ENCODE assay signal across 1 cellular context in the genomic region with DNA sequence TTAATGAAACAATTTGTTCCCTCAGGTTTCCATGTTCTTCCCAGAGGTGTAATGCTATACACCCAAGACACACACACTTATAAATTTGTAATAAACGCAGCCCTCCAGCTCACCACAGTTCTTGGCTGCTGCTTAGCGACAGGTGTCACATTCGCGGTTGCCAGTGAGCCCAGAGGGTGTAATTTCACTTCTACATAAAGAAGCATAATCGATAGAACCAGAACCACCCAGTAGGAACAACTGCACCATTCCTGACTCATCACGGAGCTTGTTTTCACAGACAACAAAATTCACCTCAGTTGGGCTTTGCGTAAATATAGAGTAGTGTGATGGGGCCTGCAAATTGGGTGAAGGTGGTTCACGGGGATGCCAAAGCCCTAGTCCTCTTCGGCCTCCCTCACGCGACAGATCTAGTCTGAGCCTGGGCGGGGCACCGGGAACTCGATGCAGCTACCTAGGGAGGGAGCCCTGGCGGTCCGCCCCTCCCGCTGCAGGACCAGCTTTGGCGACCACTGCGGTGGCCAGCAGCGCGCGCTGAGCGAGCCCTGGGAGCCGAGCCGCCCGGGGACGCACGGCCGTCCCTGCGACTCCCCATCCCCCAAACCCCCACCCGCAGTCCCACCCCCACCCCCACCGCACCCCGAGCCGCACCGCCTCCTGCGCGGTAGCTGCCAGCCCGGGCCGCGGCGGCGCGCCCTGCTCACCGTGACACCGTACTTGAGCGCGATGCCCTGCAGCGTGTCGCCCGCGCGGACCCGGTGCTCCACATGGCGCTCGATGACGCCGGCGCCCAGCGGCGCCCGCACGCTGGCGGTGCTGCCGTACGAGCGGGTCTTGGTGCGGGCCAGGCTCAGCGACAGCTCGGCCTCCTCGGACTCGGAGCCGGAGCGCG.
A peak's percentile ranks its signal among the peaks of the same experiment; 100 is the strongest.
TF ChIP-seq lines count a peak whose summit lies in the region.

No MANE protein-coding gene starts in this region.

TF ChIP-seq in WTC11, 78 proteins besides CTCF, POLR2A, EP300 and RAD21 (continued from another document and continues in another):
- TF ChIP-seq, protein P1, sequence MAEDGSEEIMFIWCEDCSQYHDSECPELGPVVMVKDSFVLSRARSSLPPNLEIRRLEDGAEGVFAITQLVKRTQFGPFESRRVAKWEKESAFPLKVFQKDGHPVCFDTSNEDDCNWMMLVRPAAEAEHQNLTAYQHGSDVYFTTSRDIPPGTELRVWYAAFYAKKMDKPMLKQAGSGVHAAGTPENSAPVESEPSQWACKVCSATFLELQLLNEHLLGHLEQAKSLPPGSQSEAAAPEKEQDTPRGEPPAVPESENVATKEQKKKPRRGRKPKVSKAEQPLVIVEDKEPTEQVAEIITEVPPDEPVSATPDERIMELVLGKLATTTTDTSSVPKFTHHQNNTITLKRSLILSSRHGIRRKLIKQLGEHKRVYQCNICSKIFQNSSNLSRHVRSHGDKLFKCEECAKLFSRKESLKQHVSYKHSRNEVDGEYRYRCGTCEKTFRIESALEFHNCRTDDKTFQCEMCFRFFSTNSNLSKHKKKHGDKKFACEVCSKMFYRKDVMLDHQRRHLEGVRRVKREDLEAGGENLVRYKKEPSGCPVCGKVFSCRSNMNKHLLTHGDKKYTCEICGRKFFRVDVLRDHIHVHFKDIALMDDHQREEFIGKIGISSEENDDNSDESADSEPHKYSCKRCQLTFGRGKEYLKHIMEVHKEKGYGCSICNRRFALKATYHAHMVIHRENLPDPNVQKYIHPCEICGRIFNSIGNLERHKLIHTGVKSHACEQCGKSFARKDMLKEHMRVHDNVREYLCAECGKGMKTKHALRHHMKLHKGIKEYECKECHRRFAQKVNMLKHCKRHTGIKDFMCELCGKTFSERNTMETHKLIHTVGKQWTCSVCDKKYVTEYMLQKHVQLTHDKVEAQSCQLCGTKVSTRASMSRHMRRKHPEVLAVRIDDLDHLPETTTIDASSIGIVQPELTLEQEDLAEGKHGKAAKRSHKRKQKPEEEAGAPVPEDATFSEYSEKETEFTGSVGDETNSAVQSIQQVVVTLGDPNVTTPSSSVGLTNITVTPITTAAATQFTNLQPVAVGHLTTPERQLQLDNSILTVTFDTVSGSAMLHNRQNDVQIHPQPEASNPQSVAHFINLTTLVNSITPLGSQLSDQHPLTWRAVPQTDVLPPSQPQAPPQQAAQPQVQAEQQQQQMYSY (CRISPR knock-in tag; IDR thresholded peaks at IDR 0.05): no peak
- TF ChIP-seq OVOL2 (CRISPR knock-in tag; IDR thresholded peaks at IDR 0.05; ENCODE audit: borderline replicate concordance) (no peak), GRHL2 (CRISPR knock-in tag; IDR thresholded peaks at IDR 0.05; ENCODE audit: insufficient replicate concordance, severe bottlenecking) (no peak), SP1 (CRISPR knock-in tag; conservative IDR thresholded peaks at IDR 0.05) (peak; percentile 19; the same call in 1 of the 2 replicates), TCF7 (CRISPR knock-in tag; IDR thresholded peaks at IDR 0.05; ENCODE audit: low read depth) (0 out of 2 replicates have a peak, but pooled peaks have one; percentile 51), MXD4 (CRISPR knock-in tag; IDR thresholded peaks at IDR 0.05; ENCODE audit: borderline replicate concordance) (no peak), SMAD3 (CRISPR knock-in tag; IDR thresholded peaks at IDR 0.05; ENCODE audit: borderline replicate concordance) (no peak), ZNF232 (CRISPR knock-in tag; IDR thresholded peaks at IDR 0.05) (no peak), KAT7 (CRISPR knock-in tag; IDR thresholded peaks at IDR 0.05; ENCODE audit: borderline replicate concordance) (0 out of 2 replicates have a peak, but pooled peaks have one; percentile 43), NR2C2 (CRISPR knock-in tag; IDR thresholded peaks at IDR 0.05) (no peak), RORB (CRISPR knock-in tag; IDR thresholded peaks at IDR 0.05) (no peak), GTF2I (CRISPR knock-in tag; conservative IDR thresholded peaks at IDR 0.05) (no peak), TEAD4 (CRISPR knock-in tag; IDR thresholded peaks at IDR 0.05) (no peak), NR1H2 (CRISPR knock-in tag; IDR thresholded peaks at IDR 0.05) (no peak), ZNF317 (CRISPR knock-in tag; IDR thresholded peaks at IDR 0.05; ENCODE audit: borderline replicate concordance, low read depth) (no peak), FOXP1 (CRISPR knock-in tag; IDR thresholded peaks at IDR 0.05; ENCODE audit: borderline replicate concordance) (peak; percentile 76; the same call in 1 of the 2 replicates)
- TF ChIP-seq, protein P2, sequence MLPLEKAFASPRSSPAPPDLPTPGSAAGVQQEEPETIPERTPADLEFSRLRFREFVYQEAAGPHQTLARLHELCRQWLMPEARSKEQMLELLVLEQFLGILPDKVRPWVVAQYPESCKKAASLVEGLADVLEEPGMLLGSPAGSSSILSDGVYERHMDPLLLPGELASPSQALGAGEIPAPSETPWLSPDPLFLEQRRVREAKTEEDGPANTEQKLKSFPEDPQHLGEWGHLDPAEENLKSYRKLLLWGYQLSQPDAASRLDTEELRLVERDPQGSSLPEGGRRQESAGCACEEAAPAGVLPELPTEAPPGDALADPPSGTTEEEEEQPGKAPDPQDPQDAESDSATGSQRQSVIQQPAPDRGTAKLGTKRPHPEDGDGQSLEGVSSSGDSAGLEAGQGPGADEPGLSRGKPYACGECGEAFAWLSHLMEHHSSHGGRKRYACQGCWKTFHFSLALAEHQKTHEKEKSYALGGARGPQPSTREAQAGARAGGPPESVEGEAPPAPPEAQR (CRISPR knock-in tag; IDR thresholded peaks at IDR 0.05): no peak
- TF ChIP-seq, protein P3, sequence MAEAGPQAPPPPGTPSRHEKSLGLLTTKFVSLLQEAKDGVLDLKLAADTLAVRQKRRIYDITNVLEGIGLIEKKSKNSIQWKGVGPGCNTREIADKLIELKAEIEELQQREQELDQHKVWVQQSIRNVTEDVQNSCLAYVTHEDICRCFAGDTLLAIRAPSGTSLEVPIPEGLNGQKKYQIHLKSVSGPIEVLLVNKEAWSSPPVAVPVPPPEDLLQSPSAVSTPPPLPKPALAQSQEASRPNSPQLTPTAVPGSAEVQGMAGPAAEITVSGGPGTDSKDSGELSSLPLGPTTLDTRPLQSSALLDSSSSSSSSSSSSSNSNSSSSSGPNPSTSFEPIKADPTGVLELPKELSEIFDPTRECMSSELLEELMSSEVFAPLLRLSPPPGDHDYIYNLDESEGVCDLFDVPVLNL (CRISPR knock-in tag; IDR thresholded peaks at IDR 0.05; ENCODE audit: borderline replicate concordance, low read depth): no peak
- TF ChIP-seq, protein P4, sequence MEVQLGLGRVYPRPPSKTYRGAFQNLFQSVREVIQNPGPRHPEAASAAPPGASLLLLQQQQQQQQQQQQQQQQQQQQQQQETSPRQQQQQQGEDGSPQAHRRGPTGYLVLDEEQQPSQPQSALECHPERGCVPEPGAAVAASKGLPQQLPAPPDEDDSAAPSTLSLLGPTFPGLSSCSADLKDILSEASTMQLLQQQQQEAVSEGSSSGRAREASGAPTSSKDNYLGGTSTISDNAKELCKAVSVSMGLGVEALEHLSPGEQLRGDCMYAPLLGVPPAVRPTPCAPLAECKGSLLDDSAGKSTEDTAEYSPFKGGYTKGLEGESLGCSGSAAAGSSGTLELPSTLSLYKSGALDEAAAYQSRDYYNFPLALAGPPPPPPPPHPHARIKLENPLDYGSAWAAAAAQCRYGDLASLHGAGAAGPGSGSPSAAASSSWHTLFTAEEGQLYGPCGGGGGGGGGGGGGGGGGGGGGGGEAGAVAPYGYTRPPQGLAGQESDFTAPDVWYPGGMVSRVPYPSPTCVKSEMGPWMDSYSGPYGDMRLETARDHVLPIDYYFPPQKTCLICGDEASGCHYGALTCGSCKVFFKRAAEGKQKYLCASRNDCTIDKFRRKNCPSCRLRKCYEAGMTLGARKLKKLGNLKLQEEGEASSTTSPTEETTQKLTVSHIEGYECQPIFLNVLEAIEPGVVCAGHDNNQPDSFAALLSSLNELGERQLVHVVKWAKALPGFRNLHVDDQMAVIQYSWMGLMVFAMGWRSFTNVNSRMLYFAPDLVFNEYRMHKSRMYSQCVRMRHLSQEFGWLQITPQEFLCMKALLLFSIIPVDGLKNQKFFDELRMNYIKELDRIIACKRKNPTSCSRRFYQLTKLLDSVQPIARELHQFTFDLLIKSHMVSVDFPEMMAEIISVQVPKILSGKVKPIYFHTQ (CRISPR knock-in tag; IDR thresholded peaks at IDR 0.05): no peak
- TF ChIP-seq, protein P5, sequence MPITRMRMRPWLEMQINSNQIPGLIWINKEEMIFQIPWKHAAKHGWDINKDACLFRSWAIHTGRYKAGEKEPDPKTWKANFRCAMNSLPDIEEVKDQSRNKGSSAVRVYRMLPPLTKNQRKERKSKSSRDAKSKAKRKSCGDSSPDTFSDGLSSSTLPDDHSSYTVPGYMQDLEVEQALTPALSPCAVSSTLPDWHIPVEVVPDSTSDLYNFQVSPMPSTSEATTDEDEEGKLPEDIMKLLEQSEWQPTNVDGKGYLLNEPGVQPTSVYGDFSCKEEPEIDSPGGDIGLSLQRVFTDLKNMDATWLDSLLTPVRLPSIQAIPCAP (CRISPR knock-in tag; IDR thresholded peaks at IDR 0.05): no peak
- TF ChIP-seq, protein P6, sequence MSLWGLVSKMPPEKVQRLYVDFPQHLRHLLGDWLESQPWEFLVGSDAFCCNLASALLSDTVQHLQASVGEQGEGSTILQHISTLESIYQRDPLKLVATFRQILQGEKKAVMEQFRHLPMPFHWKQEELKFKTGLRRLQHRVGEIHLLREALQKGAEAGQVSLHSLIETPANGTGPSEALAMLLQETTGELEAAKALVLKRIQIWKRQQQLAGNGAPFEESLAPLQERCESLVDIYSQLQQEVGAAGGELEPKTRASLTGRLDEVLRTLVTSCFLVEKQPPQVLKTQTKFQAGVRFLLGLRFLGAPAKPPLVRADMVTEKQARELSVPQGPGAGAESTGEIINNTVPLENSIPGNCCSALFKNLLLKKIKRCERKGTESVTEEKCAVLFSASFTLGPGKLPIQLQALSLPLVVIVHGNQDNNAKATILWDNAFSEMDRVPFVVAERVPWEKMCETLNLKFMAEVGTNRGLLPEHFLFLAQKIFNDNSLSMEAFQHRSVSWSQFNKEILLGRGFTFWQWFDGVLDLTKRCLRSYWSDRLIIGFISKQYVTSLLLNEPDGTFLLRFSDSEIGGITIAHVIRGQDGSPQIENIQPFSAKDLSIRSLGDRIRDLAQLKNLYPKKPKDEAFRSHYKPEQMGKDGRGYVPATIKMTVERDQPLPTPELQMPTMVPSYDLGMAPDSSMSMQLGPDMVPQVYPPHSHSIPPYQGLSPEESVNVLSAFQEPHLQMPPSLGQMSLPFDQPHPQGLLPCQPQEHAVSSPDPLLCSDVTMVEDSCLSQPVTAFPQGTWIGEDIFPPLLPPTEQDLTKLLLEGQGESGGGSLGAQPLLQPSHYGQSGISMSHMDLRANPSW (CRISPR knock-in tag; conservative IDR thresholded peaks at IDR 0.05; ENCODE audit: low read depth): no peak
- TF ChIP-seq, protein P7, sequence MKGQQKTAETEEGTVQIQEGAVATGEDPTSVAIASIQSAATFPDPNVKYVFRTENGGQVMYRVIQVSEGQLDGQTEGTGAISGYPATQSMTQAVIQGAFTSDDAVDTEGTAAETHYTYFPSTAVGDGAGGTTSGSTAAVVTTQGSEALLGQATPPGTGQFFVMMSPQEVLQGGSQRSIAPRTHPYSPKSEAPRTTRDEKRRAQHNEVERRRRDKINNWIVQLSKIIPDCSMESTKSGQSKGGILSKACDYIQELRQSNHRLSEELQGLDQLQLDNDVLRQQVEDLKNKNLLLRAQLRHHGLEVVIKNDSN (CRISPR knock-in tag; IDR thresholded peaks at IDR 0.05): no peak
- TF ChIP-seq, protein P8, sequence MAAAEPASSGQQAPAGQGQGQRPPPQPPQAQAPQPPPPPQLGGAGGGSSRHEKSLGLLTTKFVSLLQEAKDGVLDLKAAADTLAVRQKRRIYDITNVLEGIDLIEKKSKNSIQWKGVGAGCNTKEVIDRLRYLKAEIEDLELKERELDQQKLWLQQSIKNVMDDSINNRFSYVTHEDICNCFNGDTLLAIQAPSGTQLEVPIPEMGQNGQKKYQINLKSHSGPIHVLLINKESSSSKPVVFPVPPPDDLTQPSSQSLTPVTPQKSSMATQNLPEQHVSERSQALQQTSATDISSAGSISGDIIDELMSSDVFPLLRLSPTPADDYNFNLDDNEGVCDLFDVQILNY (CRISPR knock-in tag; IDR thresholded peaks at IDR 0.05): 0 out of 2 replicates have a peak, but pooled peaks have one; percentile 45
- TF ChIP-seq, protein P9, sequence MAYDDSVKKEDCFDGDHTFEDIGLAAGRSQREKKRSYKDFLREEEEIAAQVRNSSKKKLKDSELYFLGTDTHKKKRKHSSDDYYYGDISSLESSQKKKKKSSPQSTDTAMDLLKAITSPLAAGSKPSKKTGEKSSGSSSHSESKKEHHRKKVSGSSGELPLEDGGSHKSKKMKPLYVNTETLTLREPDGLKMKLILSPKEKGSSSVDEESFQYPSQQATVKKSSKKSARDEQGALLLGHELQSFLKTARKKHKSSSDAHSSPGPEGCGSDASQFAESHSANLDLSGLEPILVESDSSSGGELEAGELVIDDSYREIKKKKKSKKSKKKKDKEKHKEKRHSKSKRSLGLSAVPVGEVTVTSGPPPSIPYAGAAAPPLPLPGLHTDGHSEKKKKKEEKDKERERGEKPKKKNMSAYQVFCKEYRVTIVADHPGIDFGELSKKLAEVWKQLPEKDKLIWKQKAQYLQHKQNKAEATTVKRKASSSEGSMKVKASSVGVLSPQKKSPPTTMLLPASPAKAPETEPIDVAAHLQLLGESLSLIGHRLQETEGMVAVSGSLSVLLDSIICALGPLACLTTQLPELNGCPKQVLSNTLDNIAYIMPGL (CRISPR knock-in tag; IDR thresholded peaks at IDR 0.05): no peak
- TF ChIP-seq, protein P10, sequence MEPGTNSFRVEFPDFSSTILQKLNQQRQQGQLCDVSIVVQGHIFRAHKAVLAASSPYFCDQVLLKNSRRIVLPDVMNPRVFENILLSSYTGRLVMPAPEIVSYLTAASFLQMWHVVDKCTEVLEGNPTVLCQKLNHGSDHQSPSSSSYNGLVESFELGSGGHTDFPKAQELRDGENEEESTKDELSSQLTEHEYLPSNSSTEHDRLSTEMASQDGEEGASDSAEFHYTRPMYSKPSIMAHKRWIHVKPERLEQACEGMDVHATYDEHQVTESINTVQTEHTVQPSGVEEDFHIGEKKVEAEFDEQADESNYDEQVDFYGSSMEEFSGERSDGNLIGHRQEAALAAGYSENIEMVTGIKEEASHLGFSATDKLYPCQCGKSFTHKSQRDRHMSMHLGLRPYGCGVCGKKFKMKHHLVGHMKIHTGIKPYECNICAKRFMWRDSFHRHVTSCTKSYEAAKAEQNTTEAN (CRISPR knock-in tag; IDR thresholded peaks at IDR 0.05): no peak
- TF ChIP-seq, protein P11, sequence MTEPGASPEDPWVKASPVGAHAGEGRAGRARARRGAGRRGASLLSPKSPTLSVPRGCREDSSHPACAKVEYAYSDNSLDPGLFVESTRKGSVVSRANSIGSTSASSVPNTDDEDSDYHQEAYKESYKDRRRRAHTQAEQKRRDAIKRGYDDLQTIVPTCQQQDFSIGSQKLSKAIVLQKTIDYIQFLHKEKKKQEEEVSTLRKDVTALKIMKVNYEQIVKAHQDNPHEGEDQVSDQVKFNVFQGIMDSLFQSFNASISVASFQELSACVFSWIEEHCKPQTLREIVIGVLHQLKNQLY (CRISPR knock-in tag; IDR thresholded peaks at IDR 0.05): peak; percentile 60; the same call in 1 of the 2 replicates
